ENCODE assay signal across 17 cellular contexts in genomic region chr17:51434434-51435170, GRCh38.
A peak's percentile ranks its signal among the peaks of the same experiment; 100 is the strongest.
DNase-seq lines count a peak whose midpoint lies in the region; ATAC-seq, FAIRE-seq and TF ChIP-seq lines count a peak whose summit lies in the region.
"Had no signal": no experiment of that assay in that cellular context is flagged by ENCODE, and none has a peak within 500 bp of the region (broad histone marks: within the 10 kb centered on the region; RNA-seq: fewer than 3 reads in every experiment).

No MANE protein-coding gene starts in this region.

- H3K4me3 ChIP-seq in Loucy (ENCODE audit: low read length, poor library complexity, severe bottlenecking) = no peak overlapping the region
- no peak overlapping the region for H3K4me3 ChIP-seq in K562
- no peak overlapping the region for H3K4me3 ChIP-seq in mesenchymal stem cell (ENCODE audit: insufficient read depth in 1 of 2, low read depth in 1 of 2, low read length in 2 of 2)
- H3K4me3 ChIP-seq: Peyer's patch had no signal

- CTCF ChIA-PET in K562 (lab: Yijun Ruan, JAX; ENCODE audit: low intra/inter-chr PET ratio) = no interaction called here

- H2BK5ac ChIP-seq in mesenchymal stem cell (ENCODE audit: low read depth, low read length, poor library complexity, severe bottlenecking) = no peak overlapping the region

- in situ Hi-C loops in K562 (cut with MboI) = no loop called here

- no peak for ATAC-seq in K562
- ATAC-seq in HG03521 (IDR thresholded peaks at IDR 0.05; ENCODE audit: unreplicated experiment) = no peak
- ATAC-seq: activated CD8-positive, alpha-beta T cell treated with anti-CD3 and anti-CD28 coated beads, Interleukin-2, amount 10 ng/mL, durations not matched to agents 7 days and 5 days had no signal

- H3K9ac ChIP-seq in Loucy (ENCODE audit: low read depth, low read length, poor library complexity, severe bottlenecking) = no peak overlapping the region
- no peak overlapping the region for H3K9ac ChIP-seq in K562 (ENCODE audit: insufficient read depth in 1 of 2, low read depth in 2 of 2, low read length in 2 of 2)
- H3K9ac ChIP-seq in mesenchymal stem cell (ENCODE audit: low read length) = no peak overlapping the region

- H3K27me3 ChIP-seq in Loucy (ENCODE audit: insufficient read depth, low read length, poor library complexity, severe bottlenecking) (no peaks in the 10 kb centered on the region), K562 (ENCODE audit: control insufficient read depth in 2 of 2, insufficient read depth in 2 of 2, low read length in 2 of 2) (no peaks in the 10 kb centered on the region), mesenchymal stem cell (ENCODE audit: control insufficient read depth in 1 of 2, insufficient read depth in 1 of 2, low read length in 2 of 2) (no peaks in the 10 kb centered on the region)
- H3K27me3 ChIP-seq: Peyer's patch had no signal

- H3K36me3 ChIP-seq in Loucy (ENCODE audit: insufficient read depth, low read length) (no peaks in the 10 kb centered on the region), K562 (ENCODE audit: control insufficient read depth, insufficient read depth, low read length) (no peaks in the 10 kb centered on the region), mesenchymal stem cell (ENCODE audit: control insufficient read depth in 1 of 2, insufficient read depth in 2 of 2, low read depth in 1 of 2, low read length in 2 of 2) (no peaks in the 10 kb centered on the region)
- H3K36me3 ChIP-seq: Peyer's patch had no signal

- H3F3A ChIP-seq in Loucy (ENCODE audit: low read depth) = no peaks in the 10 kb centered on the region

- intact Hi-C loops in K562 (cut with micrococcal nuclease) = loop anchor here (5.0 kb wide), 1 partner anchor 62 kb away; no protein-coding TSS in a partner anchor

- TF ChIP-seq EP300 in K562 (IDR thresholded peaks at IDR 0.05; ENCODE audit: low read length) = no peak

- no peak overlapping the region for H3K4ac ChIP-seq in mesenchymal stem cell (ENCODE audit: low read depth in 1 of 2, low read length in 2 of 2)

- H3K79me2 ChIP-seq in Loucy (ENCODE audit: insufficient read depth, low read length) (no peaks in the 10 kb centered on the region), K562 (ENCODE audit: control insufficient read depth, insufficient read depth, low read length) (no peaks in the 10 kb centered on the region)

- H3K27ac ChIP-seq in K562 (ENCODE audit: extremely low read depth, low read depth, low read length) = no peak overlapping the region
- H3K27ac ChIP-seq in mesenchymal stem cell (ENCODE audit: low read length, poor library complexity, severe bottlenecking) = no peak overlapping the region
- H3K27ac ChIP-seq: Peyer's patch had no signal

- no peak overlapping the region for H3K27ac Mint-ChIP-seq in osteocyte (ENCODE audit: unreplicated experiment)
- H3K27ac Mint-ChIP-seq: activated CD8-positive, alpha-beta T cell treated with anti-CD3 and anti-CD28 coated beads, Interleukin-2, amount 10 ng/mL, durations not matched to agents 7 days and 5 days; mesothelial cell of epicardium had no signal

- no peak overlapping the region for H2BK12ac ChIP-seq in mesenchymal stem cell (ENCODE audit: low read length in 2 of 2)

- H3K14ac ChIP-seq in mesenchymal stem cell (ENCODE audit: low read length in 2 of 2) = no peak overlapping the region

- no peak overlapping the region for H2AK5ac ChIP-seq in mesenchymal stem cell (ENCODE audit: low read length, severe bottlenecking)

- H3K18ac ChIP-seq in mesenchymal stem cell (ENCODE audit: low read depth in 1 of 2, low read length in 2 of 2) = no peak overlapping the region

- no peaks in the 10 kb centered on the region for H3K9me1 ChIP-seq in K562 (ENCODE audit: control insufficient read depth, insufficient read depth, low read length)

- DNase-seq in SHP77 (lab: John Stamatoyannopoulos, UW) (peak; percentile 7 to 34), SHP77 treated with DMSO at 0.1 percent for 48 hours (lab: John Stamatoyannopoulos, UW) (no peak), K562 (ENCODE audit: extremely low read depth in 1 of 4, low spot score in 3 of 4) (peak in 2 of 4 experiments; percentile 8 to 10), osteocyte (ENCODE audit: extremely low spot score, unreplicated experiment) (peak; percentile 19), ureter (ENCODE audit: low spot score) (no peak), mesenchymal stem cell (no peak)
- DNase-seq: ACHN; activated CD8-positive, alpha-beta T cell treated with anti-CD3 and anti-CD28 coated beads, Interleukin-2, amount 10 ng/mL, durations not matched to agents 7 days and 5 days; activated gamma-delta T cell treated with Interleukin-2 at 50 U/mL for 16 hours; DMS79 treated with DMSO at 0.1 percent for 48 hours; NCI-H1048; NCI-H226; Peyer's patch; T-helper 9 cell had no signal

- H2BK15ac ChIP-seq in mesenchymal stem cell (ENCODE audit: low read depth, poor library complexity, severe bottlenecking) = no peak overlapping the region

- H3K4me1 Mint-ChIP-seq in osteocyte (ENCODE audit: unreplicated experiment) = no peaks in the 10 kb centered on the region

- no peaks in the 10 kb centered on the region for H3K27me3 Mint-ChIP-seq in osteocyte (ENCODE audit: unreplicated experiment)

- H3K4me1 ChIP-seq in Loucy (ENCODE audit: insufficient read depth, low read length, poor library complexity, severe bottlenecking) (peaks cover 36% of the 10 kb centered on the region), K562 (replicated peaks in 1 of 2; ENCODE audit: control insufficient read depth in 2 of 2, insufficient read depth in 2 of 2, low read length in 2 of 2) (no peaks in the 10 kb centered on the region; a peak in 2 of 5 replicates), mesenchymal stem cell (ENCODE audit: control insufficient read depth, insufficient read depth, low read depth, low read length) (no peaks in the 10 kb centered on the region)
- H3K4me1 ChIP-seq: Peyer's patch had no signal

- 1% methylated on average over 7 of the region's 7 CpGs for WGBS in K562 (ENCODE audit: insufficient coverage, low coverage, missing lambda C conversion rate)
- 77% methylated on average over 6 of the region's 7 CpGs for WGBS in mesenchymal stem cell

- POLR2A ChIA-PET in K562 (lab: Yijun Ruan, JAX) = interaction anchor here (2.1 kb wide), 1 partner anchor 11 kb away, joined by 4 read pairs; no protein-coding TSS in a partner anchor

- BruUV-seq in K562 (replicated peaks; lab: Mats Ljungman, UMichigan) = no TSS peak

- H4K91ac ChIP-seq in mesenchymal stem cell (ENCODE audit: low read length) = no peak overlapping the region

- no peak for TF ChIP-seq POLR2A in K562 (conservative IDR thresholded peaks at IDR 0.05)

- no peaks in the 10 kb centered on the region for H3K36me3 Mint-ChIP-seq in osteocyte (ENCODE audit: unreplicated experiment)
- H3K36me3 Mint-ChIP-seq: mesothelial cell of epicardium had no signal

- H3K4me2 ChIP-seq in Loucy (ENCODE audit: low read depth, low read length, poor library complexity, severe bottlenecking) = peak overlapping the region; percentile 11
- no peak overlapping the region for H3K4me2 ChIP-seq in K562 (ENCODE audit: insufficient read depth, low read length)
- H3K4me2 ChIP-seq in mesenchymal stem cell (ENCODE audit: low read length, poor library complexity, severe bottlenecking) = no peak overlapping the region

- H3K4me3 Mint-ChIP-seq in osteocyte (ENCODE audit: unreplicated experiment) = no peak overlapping the region
- H3K4me3 Mint-ChIP-seq: activated CD8-positive, alpha-beta T cell treated with anti-CD3 and anti-CD28 coated beads, Interleukin-2, amount 10 ng/mL, durations not matched to agents 7 days and 5 days; mesothelial cell of epicardium had no signal

- FAIRE-seq in K562 (lab: Jason Lieb, UNC) = no peak

- no peaks in the 10 kb centered on the region for H3K9me3 ChIP-seq in Loucy (ENCODE audit: insufficient read depth, low read depth, low read length)
- H3K9me3 ChIP-seq in K562 (replicated peaks; ENCODE audit: control insufficient read depth, insufficient read depth, low read depth, low read length) = no peaks in the 10 kb centered on the region
- H3K9me3 ChIP-seq in mesenchymal stem cell (ENCODE audit: control insufficient read depth, low read length) = no peaks in the 10 kb centered on the region
- H3K9me3 ChIP-seq: Peyer's patch had no signal

- H3K9me2 ChIP-seq in Loucy (replicated peaks; ENCODE audit: low read depth, low read length) = no peaks in the 10 kb centered on the region

- H2AFZ ChIP-seq in Loucy (ENCODE audit: low read length) (peak overlapping the region; percentile 43), K562 (ENCODE audit: low read depth, low read length) (no peak overlapping the region), mesenchymal stem cell (ENCODE audit: low read depth, low read length) (no peak overlapping the region)

- no peak overlapping the region for H2BK120ac ChIP-seq in mesenchymal stem cell (ENCODE audit: low read depth, low read length)

- no peaks in the 10 kb centered on the region for H3K79me1 ChIP-seq in mesenchymal stem cell (replicated peaks; ENCODE audit: low read length, poor library complexity, severe bottlenecking)

- H4K20me1 ChIP-seq in Loucy (ENCODE audit: insufficient read depth, low read length, poor library complexity, severe bottlenecking) (no peaks in the 10 kb centered on the region), K562 (replicated peaks; ENCODE audit: control insufficient read depth, insufficient read depth, low read length) (no peaks in the 10 kb centered on the region)

- H3K23ac ChIP-seq in mesenchymal stem cell (ENCODE audit: low read length in 2 of 2) = no peak overlapping the region

- TF ChIP-seq CTCF in Loucy (conservative IDR thresholded peaks at IDR 0.05; ENCODE audit: low read length) (no peak), K562 (IDR thresholded peaks at IDR 0.05 in 2 of 3, conservative IDR thresholded peaks at IDR 0.05 in 1 of 3; ENCODE audit: insufficient read depth in 2 of 3, low read depth in 1 of 3, low read length in 3 of 3) (no peak), osteocyte (IDR thresholded peaks at IDR 0.05) (no peak)

- no peaks in the 10 kb centered on the region for H3K9me3 Mint-ChIP-seq in osteocyte (ENCODE audit: unreplicated experiment)

- no peak overlapping the region for H4K8ac ChIP-seq in mesenchymal stem cell (ENCODE audit: low read length)

- TF ChIP-seq RAD21 in K562 (CRISPR knock-in tag; conservative IDR thresholded peaks at IDR 0.05 in 1 of 2, IDR thresholded peaks at IDR 0.05 in 1 of 2) = no peak

TF ChIP-seq in K562, 482 proteins besides CTCF, POLR2A, EP300 and RAD21 (continues in another document):
- TF ChIP-seq MCM2 (IDR thresholded peaks at IDR 0.05; ENCODE audit: low read depth) (no peak), ZNF165 (CRISPR knock-in tag; IDR thresholded peaks at IDR 0.05; ENCODE audit: borderline replicate concordance) (0 out of 2 replicates have a peak, but pooled peaks have one; percentile 6), ATF1 (CRISPR knock-in tag; IDR thresholded peaks at IDR 0.05) (no peak), ATF1 (tag; IDR thresholded peaks at IDR 0.05) (peak; percentile 25; the same call in 1 of the 2 replicates), TEAD4 (IDR thresholded peaks at IDR 0.05; ENCODE audit: low read length) (peak; percentile 10; the same call in 1 of the 2 replicates), TEAD4 (CRISPR knock-in tag; IDR thresholded peaks at IDR 0.05; ENCODE audit: borderline replicate concordance) (no peak), KLF16 (IDR thresholded peaks at IDR 0.05) (no peak), BRCA1 (IDR thresholded peaks at IDR 0.05) (no peak), BRCA1 (CRISPR knock-in tag; IDR thresholded peaks at IDR 0.05) (no peak), ERF (CRISPR knock-in tag; IDR thresholded peaks at IDR 0.05) (0 out of 2 replicates have a peak, but pooled peaks have one; percentile 49)

Comparison
In these comparisons a context has a peak if more than half of its experiments do, and no peak if none do; other contexts are left out.
1. DNase-seq: peak in SHP77 (2 of 2) and osteocyte (single experiment); none in SHP77 treated with DMSO at 0.1 percent for 48 hours (single experiment), ureter (single experiment) and mesenchymal stem cell (single experiment).